26 cellular contexts compared by ENCODE assay signal in the genomic region with DNA sequence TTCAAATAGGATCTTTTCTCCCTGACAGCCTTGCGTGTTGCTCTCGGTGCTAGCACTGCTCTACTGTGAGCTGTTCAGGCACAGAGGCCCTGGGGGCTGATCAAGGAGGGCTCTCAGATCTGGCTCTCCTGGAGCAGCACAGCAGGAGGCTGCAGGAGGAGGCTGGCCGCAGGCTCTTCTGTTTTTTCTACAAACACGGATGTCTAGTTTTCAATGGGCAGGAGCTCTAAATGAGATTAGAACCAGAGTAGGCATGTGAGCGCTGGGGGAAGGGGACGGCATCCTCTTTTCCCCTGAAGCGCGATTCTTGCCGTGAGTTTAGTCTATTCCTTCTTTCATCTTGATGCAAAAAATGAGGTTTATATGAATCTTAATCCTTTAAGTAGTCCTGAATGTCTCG.
"Had no signal": no experiment of that assay in that cellular context is flagged by ENCODE, and none has a peak within 500 bp of the region (broad histone marks: within the 10 kb centered on the region; RNA-seq: fewer than 3 reads in every experiment).

No MANE protein-coding gene starts in this region.

- H2AFZ ChIP-seq: hepatocyte had no signal

- H3K36me3 ChIP-seq: left lung, lower lobe of right lung, neutrophil, ovary, right atrium auricular region, right lobe of liver, thyroid gland, transverse colon, upper lobe of left lung had no signal

- H3K4me3 ChIP-seq: hepatocyte, left lung, lower lobe of right lung, ovary, right atrium auricular region, right lobe of liver, smooth muscle cell, stomach, testis, thyroid gland, transverse colon, upper lobe of left lung had no signal

- H3K36me3 Mint-ChIP-seq: naive thymus-derived CD8-positive, alpha-beta T cell; stimulated activated naive B cell treated with anti-CD40 and anti-IgM and Interleukin-4, amounts not matched to agents 10 μg/mL and 1 μg/mL and 100 μg/mL, for 72 hours had no signal

- H3K9me3 Mint-ChIP-seq: naive thymus-derived CD8-positive, alpha-beta T cell; nephron had no signal

- H3K27ac Mint-ChIP-seq: progenitor cell of endocrine pancreas; stimulated activated naive B cell treated with anti-CD40 and anti-IgM and Interleukin-4, amounts not matched to agents 10 μg/mL and 1 μg/mL and 100 μg/mL, for 72 hours had no signal

- H3K4me3 Mint-ChIP-seq: naive thymus-derived CD8-positive, alpha-beta T cell; nephron; neural crest cell; stimulated activated naive B cell treated with anti-CD40 and anti-IgM and Interleukin-4, amounts not matched to agents 10 μg/mL and 1 μg/mL and 100 μg/mL, for 72 hours had no signal

- H3K4me2 ChIP-seq: hepatocyte, smooth muscle cell had no signal

- H3K27me3 ChIP-seq: ovary, right atrium auricular region, right lobe of liver, testis, thyroid gland, transverse colon, upper lobe of left lung had no signal

- H3K9me3 ChIP-seq: left lung, lower lobe of right lung, neutrophil, ovary, right atrium auricular region, right lobe of liver, testis, thyroid gland, transverse colon, upper lobe of left lung had no signal

- H3K4me1 Mint-ChIP-seq: naive thymus-derived CD8-positive, alpha-beta T cell; neural crest cell; stimulated activated naive B cell treated with anti-CD40 and anti-IgM and Interleukin-4, amounts not matched to agents 10 μg/mL and 1 μg/mL and 100 μg/mL, for 72 hours had no signal

- H3K4me1 ChIP-seq: left lung, lower lobe of right lung, right lobe of liver, stomach, testis, thyroid gland, transverse colon, upper lobe of left lung had no signal

- ATAC-seq: left colon; left lung; lower lobe of right lung; naive thymus-derived CD8-positive, alpha-beta T cell; right lobe of liver; stimulated activated naive B cell treated with anti-CD40 and anti-IgM and Interleukin-4, amounts not matched to agents 10 μg/mL and 1 μg/mL and 100 μg/mL, for 72 hours; stimulated activated naive CD8-positive, alpha-beta T cell treated with anti-CD3 and anti-CD28 coated beads, Interleukin-15, Interleukin-2, amounts not matched to agents 100 U/mL and 50 U/mL, for 24 hours had no signal

- H3K27ac ChIP-seq: hepatocyte, left lung, lower lobe of right lung, neutrophil, ovary, right atrium auricular region, right lobe of liver, stomach, testis, thyroid gland, transverse colon, upper lobe of left lung had no signal

- DNase-seq: kidney; left colon; left lung; lower lobe of right lung; mammary epithelial cell; mesenchymal stem cell; naive thymus-derived CD8-positive, alpha-beta T cell; occipital lobe; ovary; stimulated activated CD4-positive, alpha-beta T cell treated with anti-CD3 and anti-CD28 coated beads, Interleukin-1b, Interleukin-23, amount 100 ng/mL, for 48 hours; stimulated activated CD4-positive, alpha-beta T cell treated with anti-CD3 and anti-CD28 coated beads, Interleukin-4, amount 100 ng/mL, for 1 hour; stimulated activated naive B cell treated with anti-CD40 and anti-IgM and Interleukin-4, amounts not matched to agents 10 μg/mL and 1 μg/mL and 100 μg/mL, for 72 hours; stimulated activated naive CD8-positive, alpha-beta T cell treated with anti-CD3 and anti-CD28 coated beads, Interleukin-15, Interleukin-2, amounts not matched to agents 100 U/mL and 50 U/mL, for 24 hours; stomach; testis; transverse colon; upper lobe of left lung had no signal

- H3K79me2 ChIP-seq: hepatocyte had no signal
